ENCODE assay signal across 23 cellular contexts in genomic region chr17:42214156-42214555, GRCh38. TPM values are rescaled to one million over a fixed set of nuclear protein-coding genes. Genes with fewer than 3 reads are reported as not detected.
DNase-seq lines count a peak whose midpoint lies in the region; ATAC-seq and TF ChIP-seq lines count a peak whose summit lies in the region.
"Had no signal": no experiment of that assay in that cellular context is flagged by ENCODE, and none has a peak within 500 bp of the region (broad histone marks: within the 10 kb centered on the region; RNA-seq: fewer than 3 reads in every experiment).

No MANE protein-coding gene starts in this region.

- H3K9me3 ChIP-seq in cardiac muscle cell (ENCODE audit: low read depth): no peaks in the 10 kb centered on the region
- H3K9me3 ChIP-seq in heart left ventricle: no peaks in the 10 kb centered on the region
- H3K9me3 ChIP-seq in gastrocnemius medialis: no peaks in the 10 kb centered on the region
- H3K9me3 ChIP-seq: BLaER1 had no signal

- no peak overlapping the region for H3K4me3 ChIP-seq in cardiac muscle cell
- H3K4me3 ChIP-seq in heart left ventricle: no peak overlapping the region
- H3K4me3 ChIP-seq in gastrocnemius medialis: no peak overlapping the region
- H3K4me3 ChIP-seq: BLaER1 had no signal

- ATAC-seq in heart left ventricle (no peak), gastrocnemius medialis (no peak)
- ATAC-seq: PC-3 had no signal

- H3K36me3 Mint-ChIP-seq in activated CD4-positive, alpha-beta memory T cell treated with anti-CD3 and anti-CD28 coated beads, Interleukin-2, amount 10 ng/mL, durations not matched to agents 7 days and 5 days (ENCODE audit: low read depth): peaks cover 72% of the 10 kb centered on the region
- H3K36me3 Mint-ChIP-seq in activated CD4-positive, alpha-beta memory T cell treated with anti-CD3 and anti-CD28 coated beads for 36 hours: peaks cover 66% of the 10 kb centered on the region

- peaks cover 6% of the 10 kb centered on the region for H3K4me1 Mint-ChIP-seq in activated CD4-positive, alpha-beta memory T cell treated with anti-CD3 and anti-CD28 coated beads, Interleukin-2, amount 10 ng/mL, durations not matched to agents 7 days and 5 days
- H3K4me1 Mint-ChIP-seq in activated CD4-positive, alpha-beta memory T cell treated with anti-CD3 and anti-CD28 coated beads for 36 hours (ENCODE audit: low read depth): no peaks in the 10 kb centered on the region
- H3K4me1 Mint-ChIP-seq: IgD-negative memory B cell had no signal

- intact Hi-C loops in activated CD4-positive, alpha-beta memory T cell treated with anti-CD3 and anti-CD28 coated beads for 36 hours (cut with micrococcal nuclease): no loop called here
- intact Hi-C loops in heart left ventricle (cut with DNase I) (no loop called here), gastrocnemius medialis (cut with DNase I; ENCODE audit: low total_unique reads) (loop anchor here (5.0 kb wide), 1 partner anchor 63 kb away; the partner anchor contains the start of gene STAT5B)

- H3K9me3 Mint-ChIP-seq in activated CD4-positive, alpha-beta memory T cell treated with anti-CD3 and anti-CD28 coated beads, Interleukin-2, amount 10 ng/mL, durations not matched to agents 7 days and 5 days: no peaks in the 10 kb centered on the region
- no peaks in the 10 kb centered on the region for H3K9me3 Mint-ChIP-seq in activated CD4-positive, alpha-beta memory T cell treated with anti-CD3 and anti-CD28 coated beads for 36 hours
- H3K9me3 Mint-ChIP-seq: CD4-positive, CD25-positive, alpha-beta regulatory T cell; IgD-negative memory B cell had no signal

- DNase-seq in activated CD4-positive, alpha-beta memory T cell treated with anti-CD3 and anti-CD28 coated beads, Interleukin-2, amount 10 ng/mL, durations not matched to agents 7 days and 5 days: no peak
- DNase-seq in activated CD4-positive, alpha-beta memory T cell treated with anti-CD3 and anti-CD28 coated beads for 36 hours: no peak
- no peak for DNase-seq in cardiac muscle cell (ENCODE audit: low read depth in 1 of 2, low spot score in 1 of 2)
- no peak for DNase-seq in heart left ventricle
- DNase-seq in amniotic epithelial cell (ENCODE audit: low read depth): peak; percentile 67
- DNase-seq in gastrocnemius medialis: no peak
- DNase-seq in NK-92 (lab: John Stamatoyannopoulos, UW; ENCODE audit: unreplicated experiment): no peak
- no peak for DNase-seq in ecto neural progenitor cell (ENCODE audit: low spot score)
- DNase-seq: CD4-positive, CD25-positive, alpha-beta regulatory T cell; MM.1S; NCI-H1092 treated with DMSO at 0.1 percent for 48 hours; NCI-H1436; NCI-H187; NCI-H2081 treated with DMSO at 0.1 percent for 48 hours; NCI-H2171; NCI-H226; NCI-H510A; NCI-H69; PC-3 had no signal

- TF ChIP-seq POLR2A in heart left ventricle (IDR thresholded peaks at IDR 0.05) (no peak), gastrocnemius medialis (IDR thresholded peaks at IDR 0.05) (no peak)

- CTCF ChIA-PET in activated CD4-positive, alpha-beta memory T cell treated with anti-CD3 and anti-CD28 coated beads, Interleukin-2, amount 10 ng/mL, durations not matched to agents 7 days and 5 days (lab: Charles Lee): interaction anchor here (0.6 to 1.2 kb wide), 2 partner anchors 8 to 126 kb away, joined by 3 read pairs; no protein-coding TSS in a partner anchor
- CTCF ChIA-PET in activated CD4-positive, alpha-beta memory T cell treated with anti-CD3 and anti-CD28 coated beads for 36 hours (lab: Charles Lee): interaction anchor here (0.6 to 4.8 kb wide), 7 partner anchors 9 to 189 kb away, joined by 3 to 31 read pairs (median 3); no protein-coding TSS in a partner anchor

- H3K27ac Mint-ChIP-seq in activated CD4-positive, alpha-beta memory T cell treated with anti-CD3 and anti-CD28 coated beads, Interleukin-2, amount 10 ng/mL, durations not matched to agents 7 days and 5 days: peak overlapping the region; percentile 15
- no peak overlapping the region for H3K27ac Mint-ChIP-seq in activated CD4-positive, alpha-beta memory T cell treated with anti-CD3 and anti-CD28 coated beads for 36 hours
- H3K27ac Mint-ChIP-seq: IgD-negative memory B cell had no signal

- H3K27me3 ChIP-seq in cardiac muscle cell (no peaks in the 10 kb centered on the region), heart left ventricle (no peaks in the 10 kb centered on the region), gastrocnemius medialis (no peaks in the 10 kb centered on the region)
- H3K27me3 ChIP-seq: BLaER1 had no signal

- 86 to 94% (median 89%) methylated on average over 2 of the region's 2 CpGs for WGBS in heart left ventricle, 4 donors

- H3K27me3 Mint-ChIP-seq in activated CD4-positive, alpha-beta memory T cell treated with anti-CD3 and anti-CD28 coated beads, Interleukin-2, amount 10 ng/mL, durations not matched to agents 7 days and 5 days: no peaks in the 10 kb centered on the region
- no peaks in the 10 kb centered on the region for H3K27me3 Mint-ChIP-seq in activated CD4-positive, alpha-beta memory T cell treated with anti-CD3 and anti-CD28 coated beads for 36 hours
- H3K27me3 Mint-ChIP-seq: IgD-negative memory B cell had no signal

- POLR2A ChIA-PET in activated CD4-positive, alpha-beta memory T cell treated with anti-CD3 and anti-CD28 coated beads, Interleukin-2, amount 10 ng/mL, durations not matched to agents 7 days and 5 days (lab: Charles Lee): interaction anchor here (1.0 to 1.4 kb wide), 2 partner anchors 34 to 62 kb away, joined by 3 to 6 read pairs; partner anchors contain the start of gene STAT5B
- POLR2A ChIA-PET in activated CD4-positive, alpha-beta memory T cell treated with anti-CD3 and anti-CD28 coated beads for 36 hours (lab: Charles Lee): no interaction called here

- H3K36me3 ChIP-seq in cardiac muscle cell: peaks cover 50% of the 10 kb centered on the region
- peaks cover 2 to 94% (median 91%) of the 10 kb centered on the region in 9 donors for H3K36me3 ChIP-seq in heart left ventricle
- peaks cover 2 to 57% of the 10 kb centered on the region in 2 donors for H3K36me3 ChIP-seq in gastrocnemius medialis

- H3K4me3 Mint-ChIP-seq in activated CD4-positive, alpha-beta memory T cell treated with anti-CD3 and anti-CD28 coated beads, Interleukin-2, amount 10 ng/mL, durations not matched to agents 7 days and 5 days: no peak overlapping the region
- H3K4me3 Mint-ChIP-seq in activated CD4-positive, alpha-beta memory T cell treated with anti-CD3 and anti-CD28 coated beads for 36 hours: no peak overlapping the region
- H3K4me3 Mint-ChIP-seq: CD4-positive, CD25-positive, alpha-beta regulatory T cell; IgD-negative memory B cell had no signal

- H3K27ac ChIP-seq in cardiac muscle cell (peak overlapping the region; percentile 35), heart left ventricle (no peak overlapping the region), gastrocnemius medialis (peak overlapping the region; percentile 9 to 91 (median 87))
- H3K27ac ChIP-seq: BLaER1, KMS-11 had no signal

- H3K4me1 ChIP-seq in cardiac muscle cell (ENCODE audit: low read depth): no peaks in the 10 kb centered on the region
- peaks cover 0 to 11% (median 0%) of the 10 kb centered on the region in 12 donors for H3K4me1 ChIP-seq in heart left ventricle
- peaks cover 23 to 27% of the 10 kb centered on the region in 2 donors for H3K4me1 ChIP-seq in gastrocnemius medialis
- H3K4me1 ChIP-seq: BLaER1 had no signal

- in situ Hi-C loops in gastrocnemius medialis (cut with MboI; ENCODE audit: low sequenced_read_pairs in 4 of 4): no loop called here

- TF ChIP-seq CTCF in cardiac muscle cell (IDR thresholded peaks at IDR 0.05; ENCODE audit: low read depth, low read length) (no peak), heart left ventricle (IDR thresholded peaks at IDR 0.05) (no peak), gastrocnemius medialis (IDR thresholded peaks at IDR 0.05 in 4 of 5, conservative IDR thresholded peaks at IDR 0.05 in 1 of 5) (no peak)

RNA-seq across cellular contexts. Expression of gene GHDC, which starts 19.9 kb away (rescaled TPM):
- total RNA-seq in activated CD4-positive, alpha-beta memory T cell treated with anti-CD3 and anti-CD28 coated beads, Interleukin-2, amount 10 ng/mL, durations not matched to agents 7 days and 5 days: 10 to 100 TPM; 17.3 to 19.1 TPM
- total RNA-seq in activated CD4-positive, alpha-beta memory T cell treated with anti-CD3 and anti-CD28 coated beads for 36 hours: 10 to 100 TPM; 13.1 to 13.5 TPM
- total RNA-seq in cardiac muscle cell (7.3 and 13.5 TPM in 2 replicates), heart left ventricle (10 to 100 TPM in 3 of 9 donors, 1 to 10 TPM in 6; 4.9 to 17.3 (median 8.3) TPM), gastrocnemius medialis (10 to 100 TPM; 13.8 to 20.0 (median 18.2) TPM)
- polyA plus RNA-seq in cardiac muscle cell (7.4 and 13.4 TPM in 2 replicates), heart left ventricle (1 to 10 TPM; 6.2 to 9.4 TPM)
- total RNA-seq: PC-3 had no signal

RNA-seq across cellular contexts. Expression of gene HCRT, which starts 28.9 kb away (rescaled TPM):
- not detected for total RNA-seq in activated CD4-positive, alpha-beta memory T cell treated with anti-CD3 and anti-CD28 coated beads, Interleukin-2, amount 10 ng/mL, durations not matched to agents 7 days and 5 days
- total RNA-seq in activated CD4-positive, alpha-beta memory T cell treated with anti-CD3 and anti-CD28 coated beads for 36 hours: not detected
- 1.3 TPM in 1 of 2 replicates, not detected in the other for total RNA-seq in cardiac muscle cell
- polyA plus RNA-seq in cardiac muscle cell: 1.9 TPM in 1 of 2 replicates, not detected in the other
- not detected for total RNA-seq in heart left ventricle
- not detected for polyA plus RNA-seq in heart left ventricle
- total RNA-seq in gastrocnemius medialis: not detected
- total RNA-seq: CD4-positive, CD25-positive, alpha-beta regulatory T cell; PC-3 had no signal
- polyA plus RNA-seq: AG04450; CD4-positive, CD25-positive, alpha-beta regulatory T cell; IgD-negative memory B cell had no signal

RNA-seq across cellular contexts. Expression of gene KCNH4, which starts 33.2 kb away (rescaled TPM):
- total RNA-seq in activated CD4-positive, alpha-beta memory T cell treated with anti-CD3 and anti-CD28 coated beads, Interleukin-2, amount 10 ng/mL, durations not matched to agents 7 days and 5 days: under 1 TPM; 0.05 to 0.08 TPM
- under 1 TPM; 0.39 to 0.40 TPM for total RNA-seq in activated CD4-positive, alpha-beta memory T cell treated with anti-CD3 and anti-CD28 coated beads for 36 hours
- total RNA-seq in cardiac muscle cell (not detected in 2 replicates), heart left ventricle (under 1 TPM in 8 of 9 donors, not detected in 1; 0.07 to 0.28 (median 0.14) TPM), gastrocnemius medialis (not detected)
- polyA plus RNA-seq in cardiac muscle cell (not detected in 2 replicates), heart left ventricle (under 1 TPM; 0.08 to 0.10 TPM)
- total RNA-seq: PC-3 had no signal
- polyA plus RNA-seq: CD4-positive, CD25-positive, alpha-beta regulatory T cell; IgD-negative memory B cell had no signal

RNA-seq across cellular contexts. Expression of gene RAB5C, which starts 59.4 kb away (rescaled TPM):
- 10 to 100 TPM; 95.8 to 97.3 TPM for total RNA-seq in activated CD4-positive, alpha-beta memory T cell treated with anti-CD3 and anti-CD28 coated beads, Interleukin-2, amount 10 ng/mL, durations not matched to agents 7 days and 5 days
- total RNA-seq in activated CD4-positive, alpha-beta memory T cell treated with anti-CD3 and anti-CD28 coated beads for 36 hours: 10 to 100 TPM; 47.8 to 52.4 TPM
- total RNA-seq in cardiac muscle cell (41.8 and 53.8 TPM in 2 replicates), heart left ventricle (10 to 100 TPM; 30.9 to 99.1 (median 48.2) TPM), gastrocnemius medialis (10 to 100 TPM; 33.0 to 42.5 (median 37.6) TPM)
- polyA plus RNA-seq in cardiac muscle cell (44.8 and 65.1 TPM in 2 replicates), heart left ventricle (10 to 100 TPM; 29.0 to 90.9 TPM)
- total RNA-seq: PC-3 had no signal

Comparison
In these comparisons a context has a peak if more than half of its experiments do, and no peak if none do; other contexts are left out.
1. H3K27ac ChIP-seq: peak in cardiac muscle cell (single experiment) and gastrocnemius medialis (4 of 4); none in heart left ventricle (0 of 12).